Comparison of ENCODE assay signal across 9 cellular contexts in genomic region chr14:74140374-74140850, GRCh38. TPM values are rescaled to one million over a fixed set of nuclear protein-coding genes. Genes with fewer than 3 reads are reported as not detected.
DNase-seq lines count a peak whose midpoint lies in the region; ATAC-seq and TF ChIP-seq lines count a peak whose summit lies in the region.
"Had no signal": no experiment of that assay in that cellular context is flagged by ENCODE, and none has a peak within 500 bp of the region (broad histone marks: within the 10 kb centered on the region; RNA-seq: fewer than 3 reads in every experiment).

No MANE protein-coding gene starts in this region.

- H3K27ac Mint-ChIP-seq in progenitor cell of endocrine pancreas: no peak overlapping the region
- H3K27ac Mint-ChIP-seq in activated CD4-positive, alpha-beta memory T cell treated with anti-CD3 and anti-CD28 coated beads, Interleukin-2, amount 10 ng/mL, durations not matched to agents 7 days and 5 days: no peak overlapping the region
- H3K27ac Mint-ChIP-seq: T-helper 17 cell had no signal

- H3K9me3 Mint-ChIP-seq in progenitor cell of endocrine pancreas (ENCODE audit: low read depth): no peaks in the 10 kb centered on the region
- no peaks in the 10 kb centered on the region for H3K9me3 Mint-ChIP-seq in activated CD4-positive, alpha-beta memory T cell treated with anti-CD3 and anti-CD28 coated beads, Interleukin-2, amount 10 ng/mL, durations not matched to agents 7 days and 5 days

- no peaks in the 10 kb centered on the region for H4K20me1 ChIP-seq in GM23248 (ENCODE audit: insufficient read depth)

- 23 to 27% methylated on average over 8 of the region's 8 CpGs for WGBS in GM23248 (ENCODE audit: low coverage in 1 of 2, low lambda C conversion rate in 2 of 2, missing lambda C conversion rate in 2 of 2), 2 experiments

- no peaks in the 10 kb centered on the region for H3K9me3 ChIP-seq in GM23248 (ENCODE audit: low read depth)

- no peaks in the 10 kb centered on the region for H3K9me2 ChIP-seq in GM23248 (ENCODE audit: insufficient read depth)

- H3K27me3 ChIP-seq in GM23248 (replicated peaks; ENCODE audit: insufficient read depth): no peaks in the 10 kb centered on the region

- H3K4me3 ChIP-seq in GM23248 (no peak overlapping the region), foreskin fibroblast (ENCODE audit: low read depth in 1 of 2, low read length in 2 of 2) (no peak overlapping the region), retinal pigment epithelial cell (ENCODE audit: low read length) (no peak overlapping the region)

- ATAC-seq in GM21528 (IDR thresholded peaks at IDR 0.05; ENCODE audit: low FRiP score, unreplicated experiment): no peak
- ATAC-seq: T-helper 17 cell had no signal

- 0 out of 2 replicates have a peak overlapping the region, but pooled peaks have one; percentile 11 for H2AFZ ChIP-seq in GM23248

- H3K4me1 Mint-ChIP-seq in progenitor cell of endocrine pancreas (ENCODE audit: low read depth): peaks cover 19% of the 10 kb centered on the region
- peaks cover 12% of the 10 kb centered on the region for H3K4me1 Mint-ChIP-seq in activated CD4-positive, alpha-beta memory T cell treated with anti-CD3 and anti-CD28 coated beads, Interleukin-2, amount 10 ng/mL, durations not matched to agents 7 days and 5 days

- H3K27ac ChIP-seq in GM23248: no peak overlapping the region

- no peaks in the 10 kb centered on the region for H3K79me2 ChIP-seq in GM23248 (ENCODE audit: insufficient read depth)

- DNase-seq in GM23248: peak; percentile 2
- peak; percentile 90 for DNase-seq in NCI-H345 (lab: John Stamatoyannopoulos, UW)
- peak; percentile 6 to 49 for DNase-seq in foreskin fibroblast
- peak; percentile 5 for DNase-seq in retinal pigment epithelial cell (ENCODE audit: low read depth)
- DNase-seq in progenitor cell of endocrine pancreas (ENCODE audit: low spot score, unreplicated experiment): no peak
- no peak for DNase-seq in stimulated activated CD4-positive, alpha-beta T cell treated with anti-CD3 and anti-CD28 coated beads, Interleukin-15, amount 100 ng/mL, for 24 hours
- DNase-seq in activated CD4-positive, alpha-beta memory T cell treated with anti-CD3 and anti-CD28 coated beads, Interleukin-2, amount 10 ng/mL, durations not matched to agents 7 days and 5 days: no peak
- DNase-seq: T-helper 17 cell had no signal

- H3K9ac ChIP-seq in GM23248: no peak overlapping the region

- H3K36me3 Mint-ChIP-seq in progenitor cell of endocrine pancreas (ENCODE audit: insufficient read depth): peaks cover 3% of the 10 kb centered on the region
- H3K36me3 Mint-ChIP-seq in activated CD4-positive, alpha-beta memory T cell treated with anti-CD3 and anti-CD28 coated beads, Interleukin-2, amount 10 ng/mL, durations not matched to agents 7 days and 5 days (ENCODE audit: low read depth): peaks cover 3% of the 10 kb centered on the region

- H3K4me2 ChIP-seq in GM23248 (ENCODE audit: unreplicated experiment): no peak overlapping the region

- no peaks in the 10 kb centered on the region for H3F3A ChIP-seq in GM23248 (ENCODE audit: insufficient read depth)

- no peak for TF ChIP-seq CTCF in foreskin fibroblast (IDR thresholded peaks at IDR 0.05; ENCODE audit: low read depth, low read length)
- no peak for TF ChIP-seq CTCF in retinal pigment epithelial cell (conservative IDR thresholded peaks at IDR 0.05; ENCODE audit: low read depth, low read length)
- no peak for TF ChIP-seq CTCF in progenitor cell of endocrine pancreas (IDR thresholded peaks at IDR 0.05; ENCODE audit: unreplicated experiment)

- no peaks in the 10 kb centered on the region for H3K27me3 Mint-ChIP-seq in progenitor cell of endocrine pancreas
- no peaks in the 10 kb centered on the region for H3K27me3 Mint-ChIP-seq in activated CD4-positive, alpha-beta memory T cell treated with anti-CD3 and anti-CD28 coated beads, Interleukin-2, amount 10 ng/mL, durations not matched to agents 7 days and 5 days
- H3K27me3 Mint-ChIP-seq: T-helper 17 cell had no signal

- no peak overlapping the region for H3K4me3 Mint-ChIP-seq in progenitor cell of endocrine pancreas (ENCODE audit: low read depth)
- no peak overlapping the region for H3K4me3 Mint-ChIP-seq in activated CD4-positive, alpha-beta memory T cell treated with anti-CD3 and anti-CD28 coated beads, Interleukin-2, amount 10 ng/mL, durations not matched to agents 7 days and 5 days
- H3K4me3 Mint-ChIP-seq: T-helper 17 cell had no signal

- H3K4me1 ChIP-seq in GM23248 (ENCODE audit: insufficient read depth): no peaks in the 10 kb centered on the region

- in situ Hi-C loops in GM23248 (cut with MboI): no loop called here

- no peaks in the 10 kb centered on the region for H3K36me3 ChIP-seq in GM23248 (ENCODE audit: low read depth)

- POLR2A ChIA-PET in activated CD4-positive, alpha-beta memory T cell treated with anti-CD3 and anti-CD28 coated beads, Interleukin-2, amount 10 ng/mL, durations not matched to agents 7 days and 5 days (lab: Charles Lee): no interaction called here

- CTCF ChIA-PET in activated CD4-positive, alpha-beta memory T cell treated with anti-CD3 and anti-CD28 coated beads, Interleukin-2, amount 10 ng/mL, durations not matched to agents 7 days and 5 days (lab: Charles Lee): interaction anchor here (1.1 kb wide), 2 partner anchors 10 to 28 kb away, joined by 3 to 6 read pairs; no protein-coding TSS in a partner anchor

RNA-seq across cellular contexts. Expression of gene LIN52, which starts 55.7 kb away (rescaled TPM):
- 6.7 and 8.0 TPM in 2 replicates for total RNA-seq in GM23248 (2014; rRNA removed; shearing (Covaris generic))
- polyA plus RNA-seq in GM23248 (2016; fragmentation: Nextera tagmentation; extraction: Ambion mirVana): 8.7 and 8.8 TPM in 2 replicates
- total RNA-seq in progenitor cell of endocrine pancreas: 13.4 and 14.3 TPM in 2 replicates
- total RNA-seq in activated CD4-positive, alpha-beta memory T cell treated with anti-CD3 and anti-CD28 coated beads, Interleukin-2, amount 10 ng/mL, durations not matched to agents 7 days and 5 days: 10 to 100 TPM; 14.5 to 17.6 TPM

RNA-seq across cellular contexts. Expression of gene ALDH6A1, which starts 56.2 kb away (rescaled TPM):
- total RNA-seq in GM23248 (2014; rRNA removed; shearing (Covaris generic)): 13.8 and 19.9 TPM in 2 replicates
- polyA plus RNA-seq in GM23248 (2016; fragmentation: Nextera tagmentation; extraction: Ambion mirVana): 20.8 and 21.0 TPM in 2 replicates
- 55.4 and 57.3 TPM in 2 replicates for total RNA-seq in progenitor cell of endocrine pancreas
- 10 to 100 TPM; 16.8 to 18.2 TPM for total RNA-seq in activated CD4-positive, alpha-beta memory T cell treated with anti-CD3 and anti-CD28 coated beads, Interleukin-2, amount 10 ng/mL, durations not matched to agents 7 days and 5 days

Comparison
In these comparisons a context has a peak if more than half of its experiments do, and no peak if none do; other contexts are left out.
1. DNase-seq: peak in GM23248 (single experiment), NCI-H345 (single experiment), foreskin fibroblast (2 of 2) and retinal pigment epithelial cell (single experiment); none in progenitor cell of endocrine pancreas (single experiment), stimulated activated CD4-positive, alpha-beta T cell treated with anti-CD3 and anti-CD28 coated beads, Interleukin-15, amount 100 ng/mL, for 24 hours (single experiment) and activated CD4-positive, alpha-beta memory T cell treated with anti-CD3 and anti-CD28 coated beads, Interleukin-2, amount 10 ng/mL, durations not matched to agents 7 days and 5 days (single experiment).